24 cellular contexts compared by ENCODE assay signal in the genomic region with DNA sequence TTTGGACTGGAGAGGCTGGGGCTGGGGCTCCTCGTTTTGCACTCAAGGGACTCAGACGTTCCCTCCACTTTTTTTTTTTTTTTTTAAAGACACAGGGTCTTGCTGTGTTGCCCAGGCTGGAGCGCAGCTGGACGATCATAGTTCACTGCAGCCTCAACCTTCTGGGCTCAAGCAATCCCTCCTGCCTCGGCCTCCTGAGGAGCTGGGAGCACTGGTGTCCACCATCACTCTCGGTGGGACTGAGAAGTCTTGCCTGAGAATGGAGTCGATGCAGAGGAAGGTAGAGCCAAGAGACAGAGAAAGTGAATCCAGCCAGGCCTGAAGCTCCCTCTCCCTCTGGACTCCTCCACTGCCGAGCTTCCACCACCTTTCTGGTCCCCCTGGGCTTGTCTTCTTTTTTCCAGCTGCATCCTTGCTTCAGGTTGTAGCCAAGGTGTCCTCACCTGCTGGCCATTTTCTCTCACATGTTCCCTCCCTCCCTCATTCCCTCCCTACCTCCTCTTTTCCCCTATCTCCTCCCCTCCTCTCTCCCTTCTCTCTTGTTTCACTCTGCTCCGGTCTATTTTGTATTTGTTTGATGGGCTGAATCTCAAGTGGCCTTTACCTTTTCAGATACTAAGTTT.
"Had no signal": no experiment of that assay in that cellular context is flagged by ENCODE, and none has a peak within 500 bp of the region (broad histone marks: within the 10 kb centered on the region; RNA-seq: fewer than 3 reads in every experiment).

No MANE protein-coding gene starts in this region.

- H3K4me3 ChIP-seq: coronary artery, esophagus muscularis mucosa, ovary, prostate gland, right atrium auricular region, spleen, upper lobe of left lung had no signal

- DNase-seq: activated B cell treated with CpG ODN at 0.5 μM for 24 hours; activated CD4-positive, alpha-beta T cell treated with anti-CD3 and anti-CD28 coated beads for 36 hours; activated CD4-positive, alpha-beta T cell treated with anti-CD3 and anti-CD28 coated beads, Interleukin-2, amount 50 U/mL, for 4 hours; activated CD8-positive, alpha-beta memory T cell treated with anti-CD3 and anti-CD28 coated beads, Interleukin-2, amount 50 U/mL, for 48 hours; activated naive CD4-positive, alpha-beta T cell treated with Interleukin-2 at 50 U/mL for 16 hours; activated naive CD8-positive, alpha-beta T cell treated with anti-CD3 and anti-CD28 coated beads, Interleukin-2, amount 10 ng/mL, durations not matched to agents 7 days and 5 days; activated T-cell treated with anti-CD3 and anti-CD28 coated beads, Interleukin-2, amount 50 U/mL, for 4 hours; amniotic stem cell; glutamatergic neuron; hypothalamus; ovary; spleen; stimulated activated CD4-positive, alpha-beta T cell treated with anti-CD3 and anti-CD28 coated beads, Interleukin-4, amount 100 ng/mL, for 1 hour; stimulated activated naive CD4-positive, alpha-beta T cell treated with Interleukin-2 at 50 U/mL for 16 hours; upper lobe of left lung had no signal

- H3K4me1 ChIP-seq: esophagus muscularis mucosa, prostate gland, right atrium auricular region, spleen, upper lobe of left lung had no signal

- H3K36me3 ChIP-seq: neutrophil, ovary, prostate gland, right atrium auricular region, upper lobe of left lung had no signal

- H3K9me3 ChIP-seq: esophagus muscularis mucosa, neutrophil, ovary, prostate gland, right atrium auricular region, spleen, upper lobe of left lung had no signal

- FAIRE-seq: bronchial epithelial cell, frontal cortex, islet of Langerhans had no signal

- ATAC-seq: activated CD4-positive, alpha-beta T cell treated with anti-CD3 and anti-CD28 coated beads for 36 hours; activated T-cell treated with anti-CD3 and anti-CD28 coated beads, Interleukin-2, amount 50 U/mL, for 4 hours; natural killer cell treated with Interleukin-12 subunit alpha and Interleukin-12 subunit beta and Interleukin-15 and Interleukin-18, amount 100 ng/mL, for 72 hours had no signal

- H3K27ac ChIP-seq: coronary artery, esophagus muscularis mucosa, neutrophil, ovary, prostate gland, right atrium auricular region, spleen, upper lobe of left lung had no signal

- H3K27me3 ChIP-seq: esophagus muscularis mucosa, neutrophil, ovary, right atrium auricular region, spleen, upper lobe of left lung had no signal
